1 cellular context compared by ENCODE assay signal in the genomic region with DNA sequence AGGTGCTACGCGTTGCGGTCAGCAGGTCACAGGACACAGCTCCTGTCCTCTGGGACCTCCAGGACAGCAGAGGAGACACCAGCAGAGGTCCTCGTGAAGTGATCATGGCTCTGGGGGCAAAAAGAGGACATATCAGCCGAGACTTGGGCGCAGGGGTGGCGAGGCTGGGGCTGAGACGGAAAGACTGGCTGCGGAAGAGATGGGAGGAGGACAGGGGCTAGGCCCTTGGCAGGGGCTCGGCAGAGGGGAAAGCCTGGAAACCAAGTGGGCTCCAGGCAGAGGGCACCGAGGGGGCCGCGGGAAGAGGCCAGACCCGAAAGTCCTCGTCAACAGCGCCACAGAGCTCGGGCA.
TF ChIP-seq lines count a peak whose summit lies in the region.

No MANE protein-coding gene starts in this region.

TF ChIP-seq in liver, 16 proteins besides CTCF, POLR2A, EP300 and RAD21 (continued from another document):
- TF ChIP-seq ZBTB33 (IDR thresholded peaks at IDR 0.05) = no peak
- TF ChIP-seq JUND (IDR thresholded peaks at IDR 0.05) = no peak
- TF ChIP-seq ATF3 (IDR thresholded peaks at IDR 0.05) = no peak
- TF ChIP-seq HNF4A (conservative IDR thresholded peaks at IDR 0.05) = no peak
TF ChIP-seq in liver: peak in this region for 0.
